ENCODE assay signal across 8 cellular contexts in the genomic region with DNA sequence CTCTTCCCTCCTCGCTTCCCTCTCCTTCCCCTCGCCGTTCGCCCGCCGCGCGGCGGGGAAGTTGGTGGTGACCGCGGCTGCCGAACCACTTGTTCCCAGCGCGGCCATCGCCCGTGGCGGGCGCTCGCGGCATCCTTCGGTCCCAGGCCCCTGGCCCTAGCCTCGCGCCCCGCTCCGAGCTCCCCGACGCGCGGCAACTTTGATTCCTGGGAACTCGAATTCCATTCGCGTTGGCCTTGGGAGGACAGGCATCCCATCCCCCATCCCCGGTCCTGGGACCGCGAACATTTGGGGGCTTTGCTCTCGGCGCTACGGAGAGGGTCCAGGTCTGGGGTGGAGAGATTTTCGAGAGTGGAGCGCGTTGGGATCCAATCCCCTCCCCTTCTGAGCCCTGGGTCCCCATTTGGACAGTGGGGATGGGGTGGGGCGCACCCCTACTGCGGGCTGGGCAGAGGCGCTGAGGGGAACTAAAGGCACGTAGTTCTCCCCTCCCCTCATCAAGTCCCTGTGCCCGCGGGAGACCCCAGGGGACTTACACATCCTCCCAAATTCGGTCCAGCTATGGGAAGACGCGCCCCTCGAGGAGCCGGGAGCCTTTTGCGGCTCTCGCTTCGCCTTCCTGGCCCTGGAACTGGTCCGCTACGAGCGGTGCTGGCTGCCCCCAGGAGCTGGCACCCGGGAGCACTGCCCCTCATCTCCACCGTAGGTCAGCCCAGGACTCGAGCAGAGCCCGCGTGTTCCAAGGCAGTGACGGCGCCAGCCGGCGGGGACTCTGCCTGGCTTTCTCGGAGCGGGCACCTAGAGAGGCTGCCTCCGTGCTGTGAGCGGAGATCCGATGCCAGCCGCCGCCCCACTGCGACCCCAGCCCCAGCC. TPM values are rescaled to one million over a fixed set of nuclear protein-coding genes. Genes with fewer than 3 reads are reported as not detected.
DNase-seq lines count a peak whose midpoint lies in the region; ATAC-seq, FAIRE-seq and TF ChIP-seq lines count a peak whose summit lies in the region.

No MANE protein-coding gene starts in this region.

- CTCF ChIA-PET in A549 (lab: Yijun Ruan, JAX), result interaction anchor here (0.7 to 47.4 kb wide), 22 partner anchors 12 to 311 kb away, joined by 3 to 977 read pairs (median 8); partner anchors contain the start of gene SLC29A3

- peaks cover 7% of the 10 kb centered on the region; the same call in 1 of the 3 replicates for H3K4me1 ChIP-seq in A549
- no peaks in the 10 kb centered on the region for H3K4me1 ChIP-seq in HAP-1
- H3K4me1 ChIP-seq in ectodermal cell (ENCODE audit: control insufficient read depth, insufficient read depth, low read length), result peaks cover 9% of the 10 kb centered on the region

- ATAC-seq in A549, result peak in 1 of 2 experiments; percentile 14; a peak in 3 of 6 replicates
- ATAC-seq in HG03460 (IDR thresholded peaks at IDR 0.05; ENCODE audit: unreplicated experiment), result no peak
- no peak for ATAC-seq in HG03095 (IDR thresholded peaks at IDR 0.05; ENCODE audit: unreplicated experiment)
- no peak for ATAC-seq in GM18907 (IDR thresholded peaks at IDR 0.05; ENCODE audit: unreplicated experiment)
- no peak for ATAC-seq in HG03521 (IDR thresholded peaks at IDR 0.05; ENCODE audit: unreplicated experiment)

- peak overlapping the region; percentile 61 for H3K4me3 Mint-ChIP-seq in nephron progenitor cell

- H3K27ac Mint-ChIP-seq in nephron progenitor cell, result no peak overlapping the region

- TF ChIP-seq POLR2A in A549 (IDR thresholded peaks at IDR 0.05; ENCODE audit: low read length), result no peak

- no peak for TF ChIP-seq EP300 in A549 (IDR thresholded peaks at IDR 0.05)

- H3K27me3 Mint-ChIP-seq in nephron progenitor cell (ENCODE audit: low read depth, poor library complexity), result peaks cover 87% of the 10 kb centered on the region

- peak overlapping the region; percentile 58 for H3K4me3 ChIP-seq in A549
- peak overlapping the region; percentile 28 for H3K4me3 ChIP-seq in HAP-1
- peak overlapping the region; percentile 42 for H3K4me3 ChIP-seq in ectodermal cell (ENCODE audit: insufficient read depth, low read depth, low read length)

- no peaks in the 10 kb centered on the region for H3K36me3 ChIP-seq in HAP-1 (replicated peaks)
- no peaks in the 10 kb centered on the region for H3K36me3 ChIP-seq in ectodermal cell (ENCODE audit: control insufficient read depth, insufficient read depth, low read length)

- no peak for TF ChIP-seq RAD21 in A549 (conservative IDR thresholded peaks at IDR 0.05 in 1 of 2, IDR thresholded peaks at IDR 0.05 in 1 of 2)

- TF ChIP-seq CTCF in A549 (IDR thresholded peaks at IDR 0.05) (no peak), nephron progenitor cell (IDR thresholded peaks at IDR 0.05) (no peak)

- H3K27ac ChIP-seq in A549 (peak overlapping the region; percentile 71 to 91), ectodermal cell (ENCODE audit: insufficient read depth, low read depth, low read length, poor library complexity, severe bottlenecking) (no peak overlapping the region)

- no peaks in the 10 kb centered on the region for H3K36me3 Mint-ChIP-seq in nephron progenitor cell (ENCODE audit: low read depth)

- in situ Hi-C loops in HAP-1 (cut with MboI; ENCODE audit: low sequenced_read_pairs), result no loop called here

- no peak for FAIRE-seq in A549 (lab: Jason Lieb, UNC)

- no peaks in the 10 kb centered on the region for H3K9me3 ChIP-seq in A549
- no peaks in the 10 kb centered on the region for H3K9me3 ChIP-seq in HAP-1
- H3K9me3 ChIP-seq in ectodermal cell (ENCODE audit: control insufficient read depth, low read length), result no peaks in the 10 kb centered on the region

- DNase-seq in A549 (ENCODE audit: low read depth in 1 of 2, low spot score in 1 of 2) (no peak), HAP-1 (ENCODE audit: low spot score in 2 of 2) (peak in 1 of 2 experiments; percentile 26), nephron progenitor cell (peak; percentile 48)

- H3K27me3 ChIP-seq in HAP-1 (ENCODE audit: low read depth), result peaks cover 21% of the 10 kb centered on the region
- H3K27me3 ChIP-seq in ectodermal cell (ENCODE audit: control insufficient read depth, insufficient read depth, low read length, poor library complexity, severe bottlenecking), result peaks cover 47% of the 10 kb centered on the region

- H3K4me2 ChIP-seq in A549, result peak overlapping the region; percentile 100

- H3K4me1 Mint-ChIP-seq in nephron progenitor cell, result peaks cover 6% of the 10 kb centered on the region

- POLR2A ChIA-PET in A549 (lab: Yijun Ruan, JAX), result no interaction called here

- WGBS in A549 (ENCODE audit: missing lambda C conversion rate), result 23% methylated on average over 58 of the region's 75 CpGs
- 1% methylated on average over 75 of the region's 75 CpGs for WGBS in ectodermal cell, 2 experiments

- no peaks in the 10 kb centered on the region for H3K9me3 Mint-ChIP-seq in nephron progenitor cell

TF ChIP-seq in A549, 52 proteins besides CTCF, POLR2A, EP300 and RAD21:
- TF ChIP-seq E2F6 (IDR thresholded peaks at IDR 0.05; ENCODE audit: borderline replicate concordance, low read depth) (peak; percentile 70; the same call in 1 of the 2 replicates), MAZ (IDR thresholded peaks at IDR 0.05; ENCODE audit: borderline replicate concordance, low read depth, low read length) (no peak), FOSB (CRISPR knock-in tag; IDR thresholded peaks at IDR 0.05) (no peak), RNF2 (IDR thresholded peaks at IDR 0.05; ENCODE audit: borderline replicate concordance, low read depth) (0 out of 2 replicates have a peak, but pooled peaks have one; percentile 64), RARB (CRISPR knock-in tag; IDR thresholded peaks at IDR 0.05) (no peak), EHF (CRISPR knock-in tag; IDR thresholded peaks at IDR 0.05) (no peak), FOSL2 (IDR thresholded peaks at IDR 0.05) (no peak), FOSL2 (CRISPR knock-in tag; IDR thresholded peaks at IDR 0.05) (no peak), KDM1A (IDR thresholded peaks at IDR 0.05; ENCODE audit: low read depth) (no peak), CHD4 (IDR thresholded peaks at IDR 0.05; ENCODE audit: borderline replicate concordance) (no peak), GATA3 (IDR thresholded peaks at IDR 0.05; ENCODE audit: borderline replicate concordance) (no peak)

RNA-seq across cellular contexts. Expression of gene CDH23, which starts 0.9 kb away (rescaled TPM):
- 1.0 and 1.1 TPM in 2 replicates for polyA plus RNA-seq in A549 (2011; rRNA removed)
- 2.6 and 3.2 TPM in 2 replicates for polyA plus RNA-seq in A549 (2012; cell fraction: cytosol; rRNA removed)
- polyA plus RNA-seq in A549 (2012; cell fraction: nucleus; rRNA removed), result 2.8 and 3.7 TPM in 2 replicates
- 2.1 to 2.3 TPM (median 2.1 TPM) in 3 replicates for polyA plus RNA-seq in A549 (2017; fragmentation: RNase III; extraction: RNeasy Plus Mini Kit Qiagen cat#74134 plus additional on column Dnase treatment)
- 3.4 TPM in 2 replicates for polyA minus RNA-seq in A549 (2011; rRNA and poly(A)+ RNA removed)
- polyA plus RNA-seq in ectodermal cell (2013, experiment 1 of 4), result 21.3 TPM
- polyA plus RNA-seq in ectodermal cell (2013, experiment 2 of 4), result 15.7 TPM
- 14.3 TPM for polyA plus RNA-seq in ectodermal cell (2013, experiment 3 of 4)
- polyA plus RNA-seq in ectodermal cell (2013, experiment 4 of 4), result 12.5 TPM
